Comparison of ENCODE assay signal across 14 cellular contexts in the genomic region with DNA sequence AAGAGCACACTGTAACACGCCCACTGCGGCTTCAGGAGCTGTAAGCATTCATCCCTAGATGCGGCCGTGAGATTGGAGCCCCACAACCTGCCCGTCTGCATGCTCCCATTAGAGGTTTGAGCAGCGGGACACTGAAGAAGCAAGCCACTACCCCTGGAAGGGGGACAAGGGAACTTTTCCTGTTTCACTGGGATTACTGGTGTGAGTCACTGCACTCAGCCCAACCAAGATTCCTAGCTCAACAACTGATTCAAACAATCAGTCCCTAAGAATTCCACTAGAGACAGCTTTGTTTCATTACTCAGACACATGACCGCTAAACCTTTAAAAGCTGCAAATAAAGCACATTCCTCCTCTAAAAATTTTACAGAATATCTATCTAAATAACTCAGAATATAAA.
DNase-seq lines count a peak whose midpoint lies in the region; ATAC-seq and TF ChIP-seq lines count a peak whose summit lies in the region.
"Had no signal": no experiment of that assay in that cellular context is flagged by ENCODE, and none has a peak within 500 bp of the region (broad histone marks: within the 10 kb centered on the region; RNA-seq: fewer than 3 reads in every experiment).

No MANE protein-coding gene starts in this region.

- TF ChIP-seq CTCF in fibroblast of pulmonary artery (IDR thresholded peaks at IDR 0.05; ENCODE audit: low read length, missing control alignments) = no peak

- DNase-seq in GM03348 (ENCODE audit: low spot score) = peak; percentile 54
- peak; percentile 63 for DNase-seq in fibroblast of pulmonary artery (ENCODE audit: low read depth)
- peak; percentile 58 for DNase-seq in renal cortical epithelial cell (ENCODE audit: low read depth)
- DNase-seq in activated CD4-positive, alpha-beta T cell treated with anti-CD3 and anti-CD28 coated beads for 4 hours = no peak
- no peak for DNase-seq in occipital lobe (lab: John Stamatoyannopoulos, UW)
- DNase-seq in activated CD4-positive, CD25-positive, alpha-beta regulatory T cell treated with anti-CD3 and anti-CD28 coated beads, Interleukin-2, amount 50 U/mL, for 72 hours = no peak
- DNase-seq: CD4-positive, alpha-beta memory T cell; NCI-H1417 treated with DMSO at 0.1 percent for 48 hours; NCI-H524; stimulated activated CD4-positive, alpha-beta T cell treated with anti-CD3 and anti-CD28 coated beads, Interleukin-4, amount 100 ng/mL, for 1 hour; stimulated activated naive CD4-positive, alpha-beta T cell treated with Interleukin-2 at 50 U/mL for 16 hours had no signal

- ATAC-seq in SK-N-SH treated with all-trans-retinoic acid at 6 μM for 48 hours = peak; percentile 96
- ATAC-seq in HG02763 (IDR thresholded peaks at IDR 0.05; ENCODE audit: unreplicated experiment) = no peak
- ATAC-seq: activated naive CD4-positive, alpha-beta T cell treated with anti-CD3 and anti-CD28 coated beads, Interleukin-2, amount 50 U/mL, for 72 hours had no signal

- H3K4me3 ChIP-seq in fibroblast of pulmonary artery (replicated peaks; ENCODE audit: low read depth, low read length) = no peak overlapping the region

TF ChIP-seq in SK-N-SH treated with all-trans-retinoic acid at 6 μM for 48 hours, 23 proteins besides CTCF, POLR2A, EP300 and RAD21:
- no peak for TF ChIP-seq TOX (CRISPR knock-in tag; IDR thresholded peaks at IDR 0.05; ENCODE audit: borderline replicate concordance)
- TF ChIP-seq PPARA (CRISPR knock-in tag; IDR thresholded peaks at IDR 0.05; ENCODE audit: borderline replicate concordance) = no peak
- no peak for TF ChIP-seq ZNF565 (CRISPR knock-in tag; conservative IDR thresholded peaks at IDR 0.05; ENCODE audit: low read depth)
- TF ChIP-seq, protein P1, sequence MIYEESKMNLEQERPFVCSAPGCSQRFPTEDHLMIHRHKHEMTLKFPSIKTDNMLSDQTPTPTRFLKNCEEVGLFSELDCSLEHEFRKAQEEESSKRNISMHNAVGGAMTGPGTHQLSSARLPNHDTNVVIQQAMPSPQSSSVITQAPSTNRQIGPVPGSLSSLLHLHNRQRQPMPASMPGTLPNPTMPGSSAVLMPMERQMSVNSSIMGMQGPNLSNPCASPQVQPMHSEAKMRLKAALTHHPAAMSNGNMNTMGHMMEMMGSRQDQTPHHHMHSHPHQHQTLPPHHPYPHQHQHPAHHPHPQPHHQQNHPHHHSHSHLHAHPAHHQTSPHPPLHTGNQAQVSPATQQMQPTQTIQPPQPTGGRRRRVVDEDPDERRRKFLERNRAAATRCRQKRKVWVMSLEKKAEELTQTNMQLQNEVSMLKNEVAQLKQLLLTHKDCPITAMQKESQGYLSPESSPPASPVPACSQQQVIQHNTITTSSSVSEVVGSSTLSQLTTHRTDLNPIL (CRISPR knock-in tag; IDR thresholded peaks at IDR 0.05; ENCODE audit: low read depth) = no peak
- no peak for TF ChIP-seq ZNF8 (CRISPR knock-in tag; IDR thresholded peaks at IDR 0.05)
- TF ChIP-seq RARB (CRISPR knock-in tag; IDR thresholded peaks at IDR 0.05) = no peak
- TF ChIP-seq ZFP3 (CRISPR knock-in tag; IDR thresholded peaks at IDR 0.05) = no peak
- TF ChIP-seq, protein P2, sequence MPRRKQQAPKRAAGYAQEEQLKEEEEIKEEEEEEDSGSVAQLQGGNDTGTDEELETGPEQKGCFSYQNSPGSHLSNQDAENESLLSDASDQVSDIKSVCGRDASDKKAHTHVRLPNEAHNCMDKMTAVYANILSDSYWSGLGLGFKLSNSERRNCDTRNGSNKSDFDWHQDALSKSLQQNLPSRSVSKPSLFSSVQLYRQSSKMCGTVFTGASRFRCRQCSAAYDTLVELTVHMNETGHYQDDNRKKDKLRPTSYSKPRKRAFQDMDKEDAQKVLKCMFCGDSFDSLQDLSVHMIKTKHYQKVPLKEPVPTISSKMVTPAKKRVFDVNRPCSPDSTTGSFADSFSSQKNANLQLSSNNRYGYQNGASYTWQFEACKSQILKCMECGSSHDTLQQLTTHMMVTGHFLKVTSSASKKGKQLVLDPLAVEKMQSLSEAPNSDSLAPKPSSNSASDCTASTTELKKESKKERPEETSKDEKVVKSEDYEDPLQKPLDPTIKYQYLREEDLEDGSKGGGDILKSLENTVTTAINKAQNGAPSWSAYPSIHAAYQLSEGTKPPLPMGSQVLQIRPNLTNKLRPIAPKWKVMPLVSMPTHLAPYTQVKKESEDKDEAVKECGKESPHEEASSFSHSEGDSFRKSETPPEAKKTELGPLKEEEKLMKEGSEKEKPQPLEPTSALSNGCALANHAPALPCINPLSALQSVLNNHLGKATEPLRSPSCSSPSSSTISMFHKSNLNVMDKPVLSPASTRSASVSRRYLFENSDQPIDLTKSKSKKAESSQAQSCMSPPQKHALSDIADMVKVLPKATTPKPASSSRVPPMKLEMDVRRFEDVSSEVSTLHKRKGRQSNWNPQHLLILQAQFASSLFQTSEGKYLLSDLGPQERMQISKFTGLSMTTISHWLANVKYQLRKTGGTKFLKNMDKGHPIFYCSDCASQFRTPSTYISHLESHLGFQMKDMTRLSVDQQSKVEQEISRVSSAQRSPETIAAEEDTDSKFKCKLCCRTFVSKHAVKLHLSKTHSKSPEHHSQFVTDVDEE (CRISPR knock-in tag; IDR thresholded peaks at IDR 0.05) = no peak
- TF ChIP-seq TCF4 (CRISPR knock-in tag; IDR thresholded peaks at IDR 0.05; ENCODE audit: borderline replicate concordance) = no peak
- TF ChIP-seq, protein P3, sequence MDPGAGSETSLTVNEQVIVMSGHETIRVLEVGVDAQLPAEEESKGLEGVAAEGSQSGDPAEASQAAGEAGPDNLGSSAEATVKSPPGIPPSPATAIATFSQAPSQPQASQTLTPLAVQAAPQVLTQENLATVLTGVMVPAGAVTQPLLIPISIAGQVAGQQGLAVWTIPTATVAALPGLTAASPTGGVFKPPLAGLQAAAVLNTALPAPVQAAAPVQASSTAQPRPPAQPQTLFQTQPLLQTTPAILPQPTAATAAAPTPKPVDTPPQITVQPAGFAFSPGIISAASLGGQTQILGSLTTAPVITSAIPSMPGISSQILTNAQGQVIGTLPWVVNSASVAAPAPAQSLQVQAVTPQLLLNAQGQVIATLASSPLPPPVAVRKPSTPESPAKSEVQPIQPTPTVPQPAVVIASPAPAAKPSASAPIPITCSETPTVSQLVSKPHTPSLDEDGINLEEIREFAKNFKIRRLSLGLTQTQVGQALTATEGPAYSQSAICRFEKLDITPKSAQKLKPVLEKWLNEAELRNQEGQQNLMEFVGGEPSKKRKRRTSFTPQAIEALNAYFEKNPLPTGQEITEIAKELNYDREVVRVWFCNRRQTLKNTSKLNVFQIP (CRISPR knock-in tag; IDR thresholded peaks at IDR 0.05; ENCODE audit: borderline replicate concordance, low read depth) = no peak
- no peak for TF ChIP-seq OSR1 (CRISPR knock-in tag; IDR thresholded peaks at IDR 0.05)
- TF ChIP-seq ZFP30 (CRISPR knock-in tag; IDR thresholded peaks at IDR 0.05) = no peak
- TF ChIP-seq, protein P4, sequence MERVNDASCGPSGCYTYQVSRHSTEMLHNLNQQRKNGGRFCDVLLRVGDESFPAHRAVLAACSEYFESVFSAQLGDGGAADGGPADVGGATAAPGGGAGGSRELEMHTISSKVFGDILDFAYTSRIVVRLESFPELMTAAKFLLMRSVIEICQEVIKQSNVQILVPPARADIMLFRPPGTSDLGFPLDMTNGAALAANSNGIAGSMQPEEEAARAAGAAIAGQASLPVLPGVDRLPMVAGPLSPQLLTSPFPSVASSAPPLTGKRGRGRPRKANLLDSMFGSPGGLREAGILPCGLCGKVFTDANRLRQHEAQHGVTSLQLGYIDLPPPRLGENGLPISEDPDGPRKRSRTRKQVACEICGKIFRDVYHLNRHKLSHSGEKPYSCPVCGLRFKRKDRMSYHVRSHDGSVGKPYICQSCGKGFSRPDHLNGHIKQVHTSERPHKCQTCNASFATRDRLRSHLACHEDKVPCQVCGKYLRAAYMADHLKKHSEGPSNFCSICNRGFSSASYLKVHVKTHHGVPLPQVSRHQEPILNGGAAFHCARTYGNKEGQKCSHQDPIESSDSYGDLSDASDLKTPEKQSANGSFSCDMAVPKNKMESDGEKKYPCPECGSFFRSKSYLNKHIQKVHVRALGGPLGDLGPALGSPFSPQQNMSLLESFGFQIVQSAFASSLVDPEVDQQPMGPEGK (CRISPR knock-in tag; IDR thresholded peaks at IDR 0.05; ENCODE audit: borderline replicate concordance) = no peak
- no peak for TF ChIP-seq ESRRG (CRISPR knock-in tag; IDR thresholded peaks at IDR 0.05)
- TF ChIP-seq ISL1 (CRISPR knock-in tag; IDR thresholded peaks at IDR 0.05) = no peak

Comparison
In these comparisons a context has a peak if more than half of its experiments do, and no peak if none do; other contexts are left out.
1. DNase-seq: peak in GM03348 (single experiment), fibroblast of pulmonary artery (single experiment) and renal cortical epithelial cell (single experiment); none in activated CD4-positive, alpha-beta T cell treated with anti-CD3 and anti-CD28 coated beads for 4 hours (0 of 2), occipital lobe (single experiment) and activated CD4-positive, CD25-positive, alpha-beta regulatory T cell treated with anti-CD3 and anti-CD28 coated beads, Interleukin-2, amount 50 U/mL, for 72 hours (single experiment).